24 cellular contexts compared by ENCODE assay signal in the genomic region with DNA sequence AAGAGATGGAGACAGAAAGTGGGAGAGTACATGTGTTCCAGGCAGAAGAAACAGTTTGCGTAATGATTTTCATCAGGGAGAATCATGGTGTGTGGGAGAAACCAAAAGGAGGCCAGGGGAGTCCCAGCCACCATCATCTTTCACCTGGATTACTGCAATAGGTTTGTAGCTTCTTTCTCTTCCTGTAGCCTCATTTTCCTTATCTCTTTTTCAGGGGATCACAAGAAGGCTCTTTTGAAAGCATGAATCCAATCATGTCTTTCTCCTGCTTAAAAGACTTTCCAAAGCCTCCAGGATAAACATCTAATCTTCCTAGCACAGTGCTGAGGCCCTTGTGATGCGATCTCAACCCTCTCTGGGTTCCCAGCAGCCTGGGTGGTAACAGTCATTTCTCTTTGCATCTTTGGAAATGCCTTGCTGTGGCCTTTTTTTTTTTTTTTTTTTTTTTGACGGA.
"Had no signal": no experiment of that assay in that cellular context is flagged by ENCODE, and none has a peak within 500 bp of the region (broad histone marks: within the 10 kb centered on the region; RNA-seq: fewer than 3 reads in every experiment).

No MANE protein-coding gene starts in this region.

- DNase-seq: dorsolateral prefrontal cortex; effector CD4-positive, alpha-beta T cell; foreskin fibroblast; gastrocnemius medialis; head of caudate nucleus; natural killer cell; stimulated activated CD4-positive, alpha-beta T cell treated with anti-CD3 and anti-CD28 coated beads, Interleukin-12 subunit alpha, Interleukin-12 subunit beta, amount 100 ng/mL, for 4 hours; stimulated activated CD4-positive, alpha-beta T cell treated with anti-CD3 and anti-CD28 coated beads, Interleukin-1b, Interleukin-23, amount 100 ng/mL, for 48 hours; stimulated activated CD4-positive, alpha-beta T cell treated with anti-CD3 and anti-CD28 coated beads, Interleukin-4, amount 100 ng/mL, for 1 hour; stimulated activated CD8-positive, alpha-beta memory T cell treated with anti-CD3 and anti-CD28 coated beads, Interleukin-4, amount 100 ng/mL, for 48 hours; stimulated activated naive CD4-positive, alpha-beta T cell treated with Interleukin-2 at 50 U/mL for 16 hours; stomach; thyroid gland had no signal

- ATAC-seq: esophagus mucosa, gastrocnemius medialis, left lobe of liver, natural killer cell, sciatic nerve had no signal

- H3K27me3 ChIP-seq: dorsolateral prefrontal cortex, gastrocnemius medialis, neutrophil, stomach, thyroid gland had no signal

- H3K36me3 ChIP-seq: gastrocnemius medialis, neutrophil, stomach, thyroid gland had no signal

- H3K9me3 Mint-ChIP-seq: memory B cell, natural killer cell, type B pancreatic cell had no signal

- H3K27ac ChIP-seq: dorsolateral prefrontal cortex, gastrocnemius medialis, neutrophil, parathyroid adenoma, stomach, thyroid gland had no signal

- H3K27me3 Mint-ChIP-seq: memory B cell, progenitor cell of endocrine pancreas, type B pancreatic cell had no signal

- H3K9me3 ChIP-seq: gastrocnemius medialis, neutrophil, stomach, thyroid gland had no signal

- FAIRE-seq: keratinocyte had no signal

- H3K4me2 ChIP-seq: smooth muscle cell had no signal

- H3K36me3 Mint-ChIP-seq: memory B cell, natural killer cell, type B pancreatic cell had no signal

- H3K27ac Mint-ChIP-seq: memory B cell, natural killer cell, progenitor cell of endocrine pancreas, type B pancreatic cell had no signal

- H3K4me3 ChIP-seq: dorsolateral prefrontal cortex, gastrocnemius medialis, lung, smooth muscle cell, stomach, thyroid gland had no signal

- H3K9ac ChIP-seq: parathyroid adenoma had no signal

- H3K4me1 Mint-ChIP-seq: natural killer cell had no signal

- H3K4me3 Mint-ChIP-seq: memory B cell, natural killer cell, type B pancreatic cell had no signal

- H3K79me2 ChIP-seq: parathyroid adenoma had no signal

- H3K4me1 ChIP-seq: gastrocnemius medialis, parathyroid adenoma, stomach, thyroid gland had no signal

- H2AFZ ChIP-seq: parathyroid adenoma had no signal
